ENCODE assay signal across 34 cellular contexts in the genomic region with DNA sequence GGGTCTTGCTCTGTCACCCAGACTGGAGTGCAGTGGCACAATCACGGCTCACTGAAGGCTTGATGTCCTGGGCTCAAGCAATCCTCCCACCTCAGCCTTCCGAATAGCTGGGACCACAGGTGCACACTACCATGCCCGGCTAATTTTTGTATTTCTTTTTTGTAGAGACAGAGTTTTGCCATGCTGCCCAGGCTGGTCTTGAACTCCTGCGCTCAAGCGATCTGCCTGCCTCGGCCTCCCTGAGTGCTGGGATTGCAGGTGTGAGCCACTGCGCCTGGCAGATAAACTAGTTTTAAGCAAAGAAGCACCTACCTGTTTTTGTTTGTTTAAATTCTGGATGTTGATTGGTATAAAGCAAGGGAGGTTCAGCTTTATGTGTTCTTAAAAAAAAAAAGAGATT.
"Had no signal": no experiment of that assay in that cellular context is flagged by ENCODE, and none has a peak within 500 bp of the region (broad histone marks: within the 10 kb centered on the region; RNA-seq: fewer than 3 reads in every experiment).

No MANE protein-coding gene starts in this region.

- H3K27ac ChIP-seq: KMS-11 had no signal

- H3K4me3 ChIP-seq: MG63 had no signal

- H3K9me3 ChIP-seq: MG63 had no signal

- DNase-seq: Karpas-422, Kasumi-1, KG1, MG63, MM.1S, MV-4-11, NCI-H1048, NCI-H1092, NCI-H1092 treated with DMSO at 0.1 percent for 48 hours, NCI-H1105, NCI-H1105 treated with DMSO at 0.1 percent for 48 hours, NCI-H1417, NCI-H1417 treated with DMSO at 0.1 percent for 48 hours, NCI-H1436, NCI-H1436 treated with DMSO at 0.1 percent for 48 hours, NCI-H146, NCI-H1694, NCI-H1694 treated with DMSO at 0.1 percent for 48 hours, NCI-H187, NCI-H187 treated with DMSO at 0.1 percent for 48 hours, NCI-H1930, NCI-H2029, NCI-H2029 treated with DMSO at 0.1 percent for 48 hours, NCI-H2081, NCI-H2081 treated with DMSO at 0.1 percent for 48 hours, NCI-H2107, NCI-H2171, NCI-H2171 treated with DMSO at 0.1 percent for 48 hours, NCI-H2227 treated with DMSO at 0.1 percent for 48 hours, NCI-H226, NCI-H345, NCI-H446, NCI-H446 treated with DMSO at 0.1 percent for 48 hours had no signal

- H3K36me3 ChIP-seq: MG63 had no signal
